Comparison of ENCODE assay signal across 8 cellular contexts in the genomic region with DNA sequence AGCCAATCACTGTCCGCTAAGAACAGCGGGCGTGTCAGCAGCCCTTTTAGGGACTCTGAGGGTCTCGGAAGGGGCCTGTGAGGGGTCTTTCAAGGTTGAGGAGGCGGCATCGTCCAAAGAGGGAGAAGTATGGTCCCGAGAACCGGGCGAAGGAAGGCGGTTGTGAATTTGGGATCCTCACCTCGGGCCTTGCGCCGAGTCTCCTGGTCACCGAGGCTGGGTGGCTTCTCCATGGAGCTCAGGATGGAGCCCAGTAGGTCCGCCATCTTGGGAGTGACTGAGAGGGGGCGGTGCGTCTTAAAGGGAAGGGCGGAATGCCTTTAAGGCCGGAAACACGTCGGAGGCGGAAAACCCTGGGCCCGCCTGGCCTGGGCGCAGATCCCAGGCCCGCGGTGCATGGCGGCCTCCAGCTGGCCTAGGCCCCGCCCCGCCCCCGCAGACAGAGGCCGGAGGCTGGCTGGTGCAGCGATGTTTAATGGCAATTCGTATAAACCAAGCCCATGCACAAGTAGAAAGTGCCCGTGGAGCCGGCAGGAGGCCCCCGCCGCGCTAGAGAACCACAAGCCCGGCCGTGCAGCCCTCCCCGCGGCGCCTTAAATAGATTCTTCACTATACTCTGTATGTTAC. TPM values are rescaled to one million over a fixed set of nuclear protein-coding genes. Genes with fewer than 3 reads are reported as not detected.
A peak's percentile ranks its signal among the peaks of the same experiment; 100 is the strongest.
DNase-seq lines count a peak whose midpoint lies in the region; ATAC-seq and TF ChIP-seq lines count a peak whose summit lies in the region.

A gene with protein sequence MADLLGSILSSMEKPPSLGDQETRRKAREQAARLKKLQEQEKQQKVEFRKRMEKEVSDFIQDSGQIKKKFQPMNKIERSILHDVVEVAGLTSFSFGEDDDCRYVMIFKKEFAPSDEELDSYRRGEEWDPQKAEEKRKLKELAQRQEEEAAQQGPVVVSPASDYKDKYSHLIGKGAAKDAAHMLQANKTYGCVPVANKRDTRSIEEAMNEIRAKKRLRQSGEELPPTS (minus strand): TSS at position 279 of the 627 bp plus-strand sequence. CDS start 13 bp downstream, at position 266.

- peak within 1 kb of the TSS; percentile 55 for H2AFZ ChIP-seq in OCI-LY7 (ENCODE audit: low read length)

- H3K27ac ChIP-seq in OCI-LY7 (ENCODE audit: low read depth, low read length, poor library complexity, severe bottlenecking): peak within 1 kb of the TSS; percentile 77

- POLR2A ChIA-PET in OCI-LY7 (lab: Charles Lee): interaction anchor here (0.5 to 6.0 kb wide), 15 partner anchors 10 to 95 kb away, joined by 3 to 51 read pairs (median 4); partner anchors contain the start of genes CAMTA2, ENO3, PFN1 and RNF167

- H3K36me3 ChIP-seq in OCI-LY7 (ENCODE audit: insufficient read depth, low read length): peaks cover 24% of the 10 kb centered on the region
- H3K36me3 ChIP-seq in mucosa of descending colon (ENCODE audit: low read depth): peaks cover 5% of the 10 kb centered on the region

- TSS peak; percentile 85 for BruUV-seq in OCI-LY7 (replicated peaks; lab: Mats Ljungman, UMichigan)

- H4K20me1 ChIP-seq in OCI-LY7 (ENCODE audit: insufficient read depth, low read length): no peaks in the 10 kb centered on the region

- H3K4me2 ChIP-seq in OCI-LY7 (ENCODE audit: low read length): peak within 1 kb of the TSS; percentile 95

- H3K4me3 ChIP-seq in OCI-LY7 (ENCODE audit: low read depth, low read length, poor library complexity, severe bottlenecking): peak within 1 kb of the TSS; percentile 78
- H3K4me3 ChIP-seq in mucosa of descending colon: peak within 1 kb of the TSS; percentile 37

- peak; percentile 56 for ATAC-seq in GM21526 (IDR thresholded peaks at IDR 0.05; ENCODE audit: low FRiP score, unreplicated experiment)
- peak; percentile 87 for ATAC-seq in mucosa of descending colon

- CTCF ChIA-PET in OCI-LY7 (lab: Charles Lee; ENCODE audit: unreplicated experiment): interaction anchor here (0.6 to 1.6 kb wide), 3 partner anchors 16 to 22 kb away, joined by 3 to 6 read pairs (median 3); partner anchors contain the start of genes ENO3 and PFN1

- TF ChIP-seq CTCF in OCI-LY7 (conservative IDR thresholded peaks at IDR 0.05; ENCODE audit: low read length) (no peak), mucosa of descending colon (IDR thresholded peaks at IDR 0.05) (no peak)

- no peaks in the 10 kb centered on the region for H3K9me2 ChIP-seq in OCI-LY7 (ENCODE audit: insufficient read depth, low read length)

- H3K4me1 ChIP-seq in OCI-LY7 (ENCODE audit: insufficient read depth, low read length, poor library complexity, severe bottlenecking) (peaks cover 23% of the 10 kb centered on the region), mucosa of descending colon (ENCODE audit: low read depth) (peaks cover 8% of the 10 kb centered on the region)

- intact Hi-C loops in OCI-LY7 (cut with micrococcal nuclease; ENCODE audit: unreplicated experiment): loop anchor here (1.0 to 5.0 kb wide), 2 partner anchors 18 to 50 kb away; no protein-coding TSS in a partner anchor
- intact Hi-C loops in mucosa of descending colon (cut with DNase I, micrococcal nuclease): no loop called here

- no peaks in the 10 kb centered on the region for H3K9me3 ChIP-seq in OCI-LY7 (ENCODE audit: low read length)
- no peaks in the 10 kb centered on the region for H3K9me3 ChIP-seq in mucosa of descending colon

- peaks cover 22% of the 10 kb centered on the region; the same call in 1 of the 2 replicates for H3K79me2 ChIP-seq in OCI-LY7 (ENCODE audit: insufficient read depth, low read depth, low read length)

- peak; percentile 96 for DNase-seq in DMS 273 (lab: John Stamatoyannopoulos, UW; ENCODE audit: unreplicated experiment)
- peak; percentile 75 for DNase-seq in HuH-7 (ENCODE audit: low spot score)
- DNase-seq in OCI-LY7 (ENCODE audit: low spot score): peak; percentile 97
- peak; percentile 86 for DNase-seq in activated T-cell treated with anti-CD3 and anti-CD28 coated beads for 1 hour (ENCODE audit: low read depth)
- peak; percentile 66 for DNase-seq in epidermal melanocyte (ENCODE audit: insufficient read length, low spot score)
- DNase-seq in mucosa of descending colon: peak; percentile 95 to 97 (median 97)
- DNase-seq in stimulated activated CD8-positive, alpha-beta memory T cell treated with anti-CD3 and anti-CD28 coated beads, Interleukin-4, amount 100 ng/mL, for 1 hour (ENCODE audit: low read depth in 2 of 2, low spot score in 1 of 2): peak; percentile 85 to 89

RNA-seq across cellular contexts. Expression of the gene that starts here (rescaled TPM):
- 53.2 and 54.4 TPM in 2 replicates for total RNA-seq in OCI-LY7 (2014; rRNA removed; shearing (Covaris generic))
- total RNA-seq in OCI-LY7 (2022) (58.9 and 67.7 TPM in 2 replicates), mucosa of descending colon (10 to 100 TPM; 41.3 to 54.0 (median 51.7) TPM)

Comparison
In these comparisons a context has a peak if more than half of its experiments do, and no peak if none do; other contexts are left out.
1. Peak in every context shown above with its lines: DNase-seq, ATAC-seq, H3K4me3 ChIP-seq and H3K27ac ChIP-seq.